Comparison of ENCODE assay signal across 9 cellular contexts in genomic region chr1:26156285-26157038, GRCh38.
DNase-seq lines count a peak whose midpoint lies in the region; ATAC-seq lines count a peak whose summit lies in the region.
"Had no signal": no experiment of that assay in that cellular context is flagged by ENCODE, and none has a peak within 500 bp of the region (broad histone marks: within the 10 kb centered on the region; RNA-seq: fewer than 3 reads in every experiment).

No MANE protein-coding gene starts in this region.

- no peak overlapping the region for H3K27ac ChIP-seq in SK-N-MC
- H3K27ac ChIP-seq in stomach smooth muscle (ENCODE audit: low read length): peak overlapping the region; percentile 31

- DNase-seq in NCI-H1436 (lab: John Stamatoyannopoulos, UW) (peak; percentile 48), NCI-H1436 treated with DMSO at 0.1 percent for 48 hours (lab: John Stamatoyannopoulos, UW) (no peak), SK-N-MC (ENCODE audit: low read depth, low spot score) (no peak), activated gamma-delta T cell (lab: John Stamatoyannopoulos, UW) (no peak), HuH-7.5 (ENCODE audit: low spot score) (no peak)
- DNase-seq: stimulated activated naive CD4-positive, alpha-beta T cell treated with Interleukin-2 at 50 U/mL for 16 hours had no signal

- H3K4me1 ChIP-seq in stomach smooth muscle (ENCODE audit: control insufficient read depth, insufficient read depth, low read length): peaks cover 8% of the 10 kb centered on the region

- no peak for ATAC-seq in HG02981 (IDR thresholded peaks at IDR 0.05; ENCODE audit: unreplicated experiment)

- H3K4me3 ChIP-seq in SK-N-MC (peak overlapping the region; percentile 28; the same call in 1 of the 2 replicates), iPS-18c (ENCODE audit: insufficient read depth, low read depth, low read length) (peak overlapping the region; percentile 48), stomach smooth muscle (ENCODE audit: low read length in 2 of 2) (no peak overlapping the region)

- no peak overlapping the region for H3K9ac ChIP-seq in SK-N-MC (ENCODE audit: insufficient read length)
- H3K9ac ChIP-seq in stomach smooth muscle (ENCODE audit: low read length in 2 of 2): peak overlapping the region in 1 of 2 donors; percentile 36

- H3K27me3 ChIP-seq in stomach smooth muscle (ENCODE audit: control insufficient read depth in 1 of 2, insufficient read depth in 2 of 2, low read length in 2 of 2): peaks cover 15 to 20% of the 10 kb centered on the region in 2 donors

- H3K36me3 ChIP-seq in SK-N-MC (ENCODE audit: insufficient read depth, low read length) (no peaks in the 10 kb centered on the region), stomach smooth muscle (ENCODE audit: control insufficient read depth in 2 of 2, insufficient read depth in 2 of 2, low read length in 2 of 2) (no peaks in the 10 kb centered on the region)

- H3K9me3 ChIP-seq in SK-N-MC (ENCODE audit: low read depth, low read length) (no peaks in the 10 kb centered on the region), iPS-18c (ENCODE audit: control insufficient read depth, insufficient read depth, low read length) (no peaks in the 10 kb centered on the region), stomach smooth muscle (ENCODE audit: control insufficient read depth in 2 of 2, low read length in 2 of 2) (no peaks in the 10 kb centered on the region)

Comparison
In these comparisons a context has a peak if more than half of its experiments do, and no peak if none do; other contexts are left out.
1. H3K4me3 ChIP-seq: peak in SK-N-MC (single experiment) and iPS-18c (single experiment); none in stomach smooth muscle (0 of 2).